Comparison of ENCODE assay signal across 8 cellular contexts in genomic region chr20:21303872-21304586, GRCh38. TPM values are rescaled to one million over a fixed set of nuclear protein-coding genes. Genes with fewer than 3 reads are reported as not detected.
DNase-seq lines count a peak whose midpoint lies in the region; ATAC-seq, FAIRE-seq and TF ChIP-seq lines count a peak whose summit lies in the region.

No MANE protein-coding gene starts in this region.

- FAIRE-seq in small intestine (lab: Jason Lieb, UNC) (no peak), GM12891 (lab: Jason Lieb, UNC) (no peak)

- peaks cover 32% of the 10 kb centered on the region for H3K36me3 Mint-ChIP-seq in activated T-helper 1 cell treated with anti-CD3 and anti-CD28 coated beads, Interleukin-12 subunit alpha, Interleukin-12 subunit beta, Interleukin-2, Interleukin-4 antibody, amounts not matched to agents 30 ng/mL and 10 ng/mL and 1 ng/mL, durations not matched to agents 14 hours and 24 hours and 36 hours (ENCODE audit: low read depth)

- H3K4me1 Mint-ChIP-seq in activated T-helper 1 cell treated with anti-CD3 and anti-CD28 coated beads, Interleukin-12 subunit alpha, Interleukin-12 subunit beta, Interleukin-2, Interleukin-4 antibody, amounts not matched to agents 30 ng/mL and 10 ng/mL and 1 ng/mL, durations not matched to agents 14 hours and 24 hours and 36 hours (ENCODE audit: low read depth), result peaks cover 43% of the 10 kb centered on the region

- 3% methylated on average over 18 of the region's 18 CpGs for WGBS in hepatocyte (ENCODE audit: low lambda C conversion rate, missing lambda C conversion rate)
- 0 to 1% (median 1%) methylated on average over 18 of the region's 18 CpGs for WGBS in small intestine, 3 donors

- peak overlapping the region; percentile 97 for H3K4me3 Mint-ChIP-seq in activated T-helper 1 cell treated with anti-CD3 and anti-CD28 coated beads, Interleukin-12 subunit alpha, Interleukin-12 subunit beta, Interleukin-2, Interleukin-4 antibody, amounts not matched to agents 30 ng/mL and 10 ng/mL and 1 ng/mL, durations not matched to agents 14 hours and 24 hours and 36 hours

- ATAC-seq in HG03103 (IDR thresholded peaks at IDR 0.05; ENCODE audit: low read depth, unreplicated experiment), result peak; percentile 3

- H3K9me3 ChIP-seq in hepatocyte (ENCODE audit: low read depth) (no peaks in the 10 kb centered on the region), small intestine (ENCODE audit: control insufficient read depth, low read depth) (no peaks in the 10 kb centered on the region)

- no peaks in the 10 kb centered on the region for H3K9me2 ChIP-seq in hepatocyte (replicated peaks; ENCODE audit: insufficient read depth)

- intact Hi-C loops in activated T-helper 1 cell treated with anti-CD3 and anti-CD28 coated beads, Interleukin-12 subunit alpha, Interleukin-12 subunit beta, Interleukin-2, Interleukin-4 antibody, amounts not matched to agents 30 ng/mL and 10 ng/mL and 1 ng/mL, durations not matched to agents 14 hours and 24 hours and 36 hours (cut with micrococcal nuclease), result loop anchor here (1.0 to 10.0 kb wide), 9 partner anchors 21 to 1252 kb away; partner anchors contain the start of genes CFAP61 and CRNKL1

- H3K27ac ChIP-seq in hepatocyte (peak overlapping the region; percentile 97), small intestine (ENCODE audit: low read depth in 1 of 2, low read length in 1 of 2) (peak overlapping the region; percentile 94 to 98)

- peaks cover 22% of the 10 kb centered on the region for H4K20me1 ChIP-seq in hepatocyte (ENCODE audit: insufficient read depth, poor library complexity, severe bottlenecking)

- peaks cover 27% of the 10 kb centered on the region for H3K79me2 ChIP-seq in hepatocyte

- H3K4me1 ChIP-seq in hepatocyte (ENCODE audit: insufficient read depth) (peaks cover 7% of the 10 kb centered on the region), small intestine (ENCODE audit: control insufficient read depth in 2 of 2, insufficient read depth in 1 of 2, low read depth in 1 of 2, low read length in 1 of 2) (peaks cover 0 to 2% of the 10 kb centered on the region in 2 donors)

- peak overlapping the region; percentile 83 for H3K4me2 ChIP-seq in hepatocyte

- no peak for TF ChIP-seq CTCF in hepatocyte (IDR thresholded peaks at IDR 0.05; ENCODE audit: poor library complexity)

- H3K27me3 ChIP-seq in hepatocyte, result no peaks in the 10 kb centered on the region
- H3K27me3 ChIP-seq in small intestine (ENCODE audit: control insufficient read depth in 2 of 2, insufficient read depth in 2 of 2, low read length in 2 of 2), result no peaks in the 10 kb centered on the region

- peak; percentile 13 for DNase-seq in NOMO-1 treated with DMSO at 0.1 percent for 48 hours (lab: John Stamatoyannopoulos, UW; ENCODE audit: unreplicated experiment)
- DNase-seq in NOMO-1 treated with dmso at 0.1 percent for 144 hours (lab: John Stamatoyannopoulos, UW; ENCODE audit: unreplicated experiment), result no peak
- DNase-seq in activated T-helper 1 cell treated with anti-CD3 and anti-CD28 coated beads, Interleukin-12 subunit alpha, Interleukin-12 subunit beta, Interleukin-2, Interleukin-4 antibody, amounts not matched to agents 30 ng/mL and 10 ng/mL and 1 ng/mL, durations not matched to agents 14 hours and 24 hours and 36 hours (ENCODE audit: low spot score), result no peak
- no peak for DNase-seq in hepatocyte (ENCODE audit: low spot score)
- no peak for DNase-seq in small intestine
- DNase-seq in anterior cingulate cortex (lab: John Stamatoyannopoulos, UW), result no peak
- no peak for DNase-seq in GM12891 (ENCODE audit: insufficient read length, low spot score)

- H3K9me3 Mint-ChIP-seq in activated T-helper 1 cell treated with anti-CD3 and anti-CD28 coated beads, Interleukin-12 subunit alpha, Interleukin-12 subunit beta, Interleukin-2, Interleukin-4 antibody, amounts not matched to agents 30 ng/mL and 10 ng/mL and 1 ng/mL, durations not matched to agents 14 hours and 24 hours and 36 hours, result peaks cover 9% of the 10 kb centered on the region

- H3K27me3 Mint-ChIP-seq in activated T-helper 1 cell treated with anti-CD3 and anti-CD28 coated beads, Interleukin-12 subunit alpha, Interleukin-12 subunit beta, Interleukin-2, Interleukin-4 antibody, amounts not matched to agents 30 ng/mL and 10 ng/mL and 1 ng/mL, durations not matched to agents 14 hours and 24 hours and 36 hours (ENCODE audit: insufficient read depth), result peaks cover 4% of the 10 kb centered on the region

- H3K36me3 ChIP-seq in hepatocyte (replicated peaks; ENCODE audit: insufficient read depth, low read depth), result no peaks in the 10 kb centered on the region
- no peaks in the 10 kb centered on the region for H3K36me3 ChIP-seq in small intestine (ENCODE audit: control insufficient read depth in 2 of 2, insufficient read depth in 2 of 2, low read length in 2 of 2)

- no peak for TF ChIP-seq POLR2A in GM12891 (IDR thresholded peaks at IDR 0.05; ENCODE audit: low read depth, low read length)

- peak overlapping the region; percentile 96 for H3K27ac Mint-ChIP-seq in activated T-helper 1 cell treated with anti-CD3 and anti-CD28 coated beads, Interleukin-12 subunit alpha, Interleukin-12 subunit beta, Interleukin-2, Interleukin-4 antibody, amounts not matched to agents 30 ng/mL and 10 ng/mL and 1 ng/mL, durations not matched to agents 14 hours and 24 hours and 36 hours

- H2AFZ ChIP-seq in hepatocyte, result peak overlapping the region; percentile 57

- peak overlapping the region; percentile 65 for H3K4me3 ChIP-seq in hepatocyte
- H3K4me3 ChIP-seq in small intestine (ENCODE audit: low read depth in 1 of 2, low read length in 2 of 2), result peak overlapping the region; percentile 86 to 100

TF ChIP-seq in GM12891, 5 proteins besides CTCF, POLR2A, EP300 and RAD21:
- TF ChIP-seq SPI1 (IDR thresholded peaks at IDR 0.05; ENCODE audit: low read depth, low read length), result no peak
- TF ChIP-seq POLR2AphosphoS5 (IDR thresholded peaks at IDR 0.05; ENCODE audit: low read depth, low read length), result no peak
- no peak for TF ChIP-seq TAF1 (IDR thresholded peaks at IDR 0.05; ENCODE audit: low read depth, low read length)
- TF ChIP-seq PAX5 (IDR thresholded peaks at IDR 0.05; ENCODE audit: insufficient read depth, low read length, severe bottlenecking), result no peak
- no peak for TF ChIP-seq POU2F2 (IDR thresholded peaks at IDR 0.05; ENCODE audit: low read depth, low read length)

RNA-seq across cellular contexts. Expression of gene XRN2, which starts 0.9 kb away (rescaled TPM):
- total RNA-seq in activated T-helper 1 cell treated with anti-CD3 and anti-CD28 coated beads, Interleukin-12 subunit alpha, Interleukin-12 subunit beta, Interleukin-2, Interleukin-4 antibody, amounts not matched to agents 30 ng/mL and 10 ng/mL and 1 ng/mL, durations not matched to agents 14 hours and 24 hours and 36 hours, result 92.1 and 94.0 TPM in 2 replicates
- total RNA-seq in hepatocyte, result 73.7 and 79.1 TPM in 2 replicates
- polyA plus RNA-seq in hepatocyte (39.6 and 42.7 TPM in 2 replicates), small intestine (10 to 100 TPM; 21.9 to 30.4 (median 22.1) TPM)
- 48.2 TPM for polyA plus RNA-seq in GM12891 (2012; ENCODE audit: low read depth, missing spikeins)
